Comparison of ENCODE assay signal across 7 cellular contexts in the genomic region with DNA sequence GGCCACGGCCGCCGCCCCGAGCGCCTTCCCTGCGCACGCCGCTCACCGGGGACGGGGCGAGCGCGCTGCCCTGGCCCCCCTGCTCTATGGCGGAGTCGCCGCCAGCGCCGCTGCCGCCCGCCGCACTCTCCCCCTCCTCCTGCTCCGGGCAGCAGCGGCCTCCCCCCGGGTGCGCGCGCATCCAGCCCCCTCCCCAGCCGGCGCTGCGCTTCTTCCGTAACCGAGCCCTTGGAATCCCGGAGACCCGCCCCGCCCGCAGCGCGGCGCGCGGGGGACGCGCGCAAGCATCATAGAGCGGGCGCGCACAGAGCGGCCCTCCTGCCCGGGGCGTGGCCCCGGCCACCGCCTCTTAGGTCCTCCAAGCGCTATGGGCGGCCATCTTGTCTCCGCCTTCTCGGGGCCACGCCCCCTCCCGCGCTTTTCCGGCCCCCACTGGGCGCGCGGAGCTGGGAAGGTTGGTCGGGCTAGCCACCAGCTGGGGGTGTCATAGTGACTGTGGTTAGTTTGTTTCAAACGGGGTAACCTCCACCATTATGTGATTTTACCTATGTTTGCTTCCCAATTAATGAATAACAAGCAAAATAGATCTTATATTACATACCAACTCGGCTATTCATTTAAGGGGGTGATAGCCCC.
DNase-seq lines count a peak whose midpoint lies in the region; ATAC-seq and TF ChIP-seq lines count a peak whose summit lies in the region.

A gene with protein sequence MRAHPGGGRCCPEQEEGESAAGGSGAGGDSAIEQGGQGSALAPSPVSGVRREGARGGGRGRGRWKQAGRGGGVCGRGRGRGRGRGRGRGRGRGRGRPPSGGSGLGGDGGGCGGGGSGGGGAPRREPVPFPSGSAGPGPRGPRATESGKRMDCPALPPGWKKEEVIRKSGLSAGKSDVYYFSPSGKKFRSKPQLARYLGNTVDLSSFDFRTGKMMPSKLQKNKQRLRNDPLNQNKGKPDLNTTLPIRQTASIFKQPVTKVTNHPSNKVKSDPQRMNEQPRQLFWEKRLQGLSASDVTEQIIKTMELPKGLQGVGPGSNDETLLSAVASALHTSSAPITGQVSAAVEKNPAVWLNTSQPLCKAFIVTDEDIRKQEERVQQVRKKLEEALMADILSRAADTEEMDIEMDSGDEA (minus strand): TSS at position 291 of the 636 bp plus-strand sequence. CDS start 110 bp downstream, at position 181.

- H3K4me3 ChIP-seq in astrocyte of the spinal cord (ENCODE audit: low read depth, low read length), result peak within 1 kb of the TSS; percentile 85
- H3K4me3 ChIP-seq in retinal pigment epithelial cell (ENCODE audit: low read length), result peak within 1 kb of the TSS; percentile 76

- ATAC-seq in GM18508 (IDR thresholded peaks at IDR 0.05; ENCODE audit: insufficient read depth, unreplicated experiment) (peak; percentile 80), HG03025 (IDR thresholded peaks at IDR 0.05; ENCODE audit: low FRiP score, unreplicated experiment) (peak; percentile 90)

- in situ Hi-C loops in astrocyte of the spinal cord (cut with HindIII; ENCODE audit: low sequenced_read_pairs), result no loop called here

- DNase-seq in NCI-H2081 (lab: John Stamatoyannopoulos, UW) (peak; percentile 90 to 94), T1000 (lab: John Stamatoyannopoulos, UW) (peak; percentile 84), astrocyte of the spinal cord (ENCODE audit: low read depth, low spot score) (peak; percentile 97), hippocampal formation (lab: John Stamatoyannopoulos, UW) (peak; percentile 89 to 94), retinal pigment epithelial cell (ENCODE audit: low read depth) (peak; percentile 67)

- peak; percentile 25 for TF ChIP-seq CTCF in astrocyte of the spinal cord (IDR thresholded peaks at IDR 0.05; ENCODE audit: low read depth, low read length)
- peak; percentile 15 for TF ChIP-seq CTCF in retinal pigment epithelial cell (conservative IDR thresholded peaks at IDR 0.05; ENCODE audit: low read depth, low read length)

Comparison
In these comparisons a context has a peak if more than half of its experiments do, and no peak if none do; other contexts are left out.
1. Peak in every context shown above with its lines: DNase-seq, ATAC-seq and H3K4me3 ChIP-seq.